Comparison of ENCODE assay signal across 1 cellular context in the genomic region with DNA sequence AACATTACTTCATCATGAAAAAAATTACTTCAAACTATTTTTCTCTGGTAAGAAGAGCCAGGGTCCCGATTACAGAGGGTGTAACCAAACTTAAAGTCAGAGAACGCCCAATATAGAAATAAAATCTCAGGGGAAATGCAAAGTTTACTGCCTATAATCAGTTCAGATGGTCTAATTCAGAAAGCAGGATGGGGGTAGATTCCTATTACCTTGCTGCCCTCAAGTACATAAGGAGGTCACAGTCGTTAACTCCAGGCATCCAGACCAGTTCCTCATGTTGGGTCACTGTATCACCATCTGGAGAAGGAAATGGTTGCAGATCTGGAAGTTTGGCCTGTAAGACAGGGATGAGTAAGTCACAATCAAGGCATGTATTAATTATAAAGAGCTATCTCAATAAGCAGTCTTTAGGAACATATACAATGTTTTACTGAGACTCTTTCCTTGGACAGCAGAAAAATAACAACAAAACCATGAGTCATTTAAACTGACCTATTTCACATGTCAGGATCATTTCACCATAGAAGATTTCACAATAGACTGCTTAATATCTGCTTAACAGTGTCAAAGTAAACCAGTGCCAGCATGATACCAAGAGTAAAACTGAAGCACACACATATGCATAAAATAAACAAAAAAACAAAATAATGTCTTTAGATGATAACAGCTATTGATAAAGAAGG.
TF ChIP-seq lines count a peak whose summit lies in the region.

No MANE protein-coding gene starts in this region.

TF ChIP-seq in SK-N-SH, 30 proteins besides CTCF, POLR2A, EP300 and RAD21 (continued from another document):
- TF ChIP-seq, protein P1, sequence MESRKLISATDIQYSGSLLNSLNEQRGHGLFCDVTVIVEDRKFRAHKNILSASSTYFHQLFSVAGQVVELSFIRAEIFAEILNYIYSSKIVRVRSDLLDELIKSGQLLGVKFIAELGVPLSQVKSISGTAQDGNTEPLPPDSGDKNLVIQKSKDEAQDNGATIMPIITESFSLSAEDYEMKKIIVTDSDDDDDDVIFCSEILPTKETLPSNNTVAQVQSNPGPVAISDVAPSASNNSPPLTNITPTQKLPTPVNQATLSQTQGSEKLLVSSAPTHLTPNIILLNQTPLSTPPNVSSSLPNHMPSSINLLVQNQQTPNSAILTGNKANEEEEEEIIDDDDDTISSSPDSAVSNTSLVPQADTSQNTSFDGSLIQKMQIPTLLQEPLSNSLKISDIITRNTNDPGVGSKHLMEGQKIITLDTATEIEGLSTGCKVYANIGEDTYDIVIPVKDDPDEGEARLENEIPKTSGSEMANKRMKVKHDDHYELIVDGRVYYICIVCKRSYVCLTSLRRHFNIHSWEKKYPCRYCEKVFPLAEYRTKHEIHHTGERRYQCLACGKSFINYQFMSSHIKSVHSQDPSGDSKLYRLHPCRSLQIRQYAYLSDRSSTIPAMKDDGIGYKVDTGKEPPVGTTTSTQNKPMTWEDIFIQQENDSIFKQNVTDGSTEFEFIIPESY (IDR thresholded peaks at IDR 0.05; ENCODE audit: borderline replicate concordance, low read depth) = no peak
- TF ChIP-seq IRF3 (IDR thresholded peaks at IDR 0.05; ENCODE audit: low read depth, low read length) (no peak), FOXM1 (IDR thresholded peaks at IDR 0.05; ENCODE audit: low read depth) (no peak)
